In genomic region chr9:96241391-96241809, GRCh38 we compare ENCODE assay signal across 10 cellular contexts.
A peak's percentile ranks its signal among the peaks of the same experiment; 100 is the strongest.
DNase-seq lines count a peak whose midpoint lies in the region; ATAC-seq and TF ChIP-seq lines count a peak whose summit lies in the region.
"Had no signal": no experiment of that assay in that cellular context is flagged by ENCODE, and none has a peak within 500 bp of the region (broad histone marks: within the 10 kb centered on the region; RNA-seq: fewer than 3 reads in every experiment).

No MANE protein-coding gene starts in this region.

- no peak overlapping the region for H3K4me3 ChIP-seq in colonic mucosa
- no peak overlapping the region for H3K4me3 ChIP-seq in body of pancreas

- intact Hi-C loops in colonic mucosa (cut with DNase I) = no loop called here
- intact Hi-C loops in body of pancreas (cut with DNase I) = loop anchor here (5.0 kb wide), 1 partner anchor 66 kb away; no protein-coding TSS in a partner anchor

- H3K9me3 ChIP-seq in colonic mucosa (no peaks in the 10 kb centered on the region), body of pancreas (no peaks in the 10 kb centered on the region)

- no peak overlapping the region for H3K27ac ChIP-seq in colonic mucosa
- H3K27ac ChIP-seq in body of pancreas = no peak overlapping the region
- H3K27ac ChIP-seq: HL-60, parathyroid adenoma had no signal

- H3K9ac ChIP-seq in colonic mucosa (ENCODE audit: low read depth in 2 of 2, low read length in 2 of 2) = no peak overlapping the region
- H3K9ac ChIP-seq: parathyroid adenoma had no signal

- ATAC-seq in body of pancreas = no peak

- H3K36me3 ChIP-seq in colonic mucosa = no peaks in the 10 kb centered on the region
- H3K36me3 ChIP-seq in body of pancreas (replicated peaks in 1 of 2; ENCODE audit: insufficient read depth in 1 of 2, low read depth in 2 of 2) = no peaks in the 10 kb centered on the region

- WGBS in body of pancreas, 2 donors = 63 to 72% methylated on average over 3 of the region's 3 CpGs

- no peak for TF ChIP-seq CTCF in colonic mucosa (IDR thresholded peaks at IDR 0.05)
- TF ChIP-seq CTCF in body of pancreas (IDR thresholded peaks at IDR 0.05) = no peak

- no peak for TF ChIP-seq POLR2A in body of pancreas (IDR thresholded peaks at IDR 0.05)

- no peaks in the 10 kb centered on the region for H3K4me1 ChIP-seq in colonic mucosa
- peaks cover 11% of the 10 kb centered on the region for H3K4me1 ChIP-seq in body of pancreas
- H3K4me1 ChIP-seq: parathyroid adenoma had no signal

- DNase-seq in ELR (ENCODE audit: low read depth) = peak; percentile 9
- peak; percentile 90 for DNase-seq in H4 (ENCODE audit: low spot score)
- DNase-seq in activated CD4-positive, alpha-beta T cell treated with anti-CD3 and anti-CD28 coated beads, Interleukin-2, amount 50 U/mL, for 48 hours = peak; percentile 74 to 78
- peak; percentile 86 for DNase-seq in glomerular visceral epithelial cell (ENCODE audit: extremely low spot score)
- DNase-seq in nucleus accumbens (lab: John Stamatoyannopoulos, UW) = no peak
- no peak for DNase-seq in colonic mucosa
- DNase-seq in body of pancreas = no peak
- no peak for DNase-seq in effector CD4-positive, alpha-beta T cell

- no peaks in the 10 kb centered on the region for H3K27me3 ChIP-seq in colonic mucosa
- H3K27me3 ChIP-seq in body of pancreas = no peaks in the 10 kb centered on the region

Comparison
In these comparisons a context has a peak if more than half of its experiments do, and no peak if none do; other contexts are left out.
1. DNase-seq: peak in ELR (single experiment), H4 (single experiment), activated CD4-positive, alpha-beta T cell treated with anti-CD3 and anti-CD28 coated beads, Interleukin-2, amount 50 U/mL, for 48 hours (2 of 2) and glomerular visceral epithelial cell (single experiment); none in nucleus accumbens (0 of 56), colonic mucosa (single experiment), body of pancreas (0 of 4) and effector CD4-positive, alpha-beta T cell (single experiment).